Comparison of ENCODE assay signal across 14 cellular contexts in genomic region chr10:117133273-117134083, GRCh38. TPM values are rescaled to one million over a fixed set of nuclear protein-coding genes. Genes with fewer than 3 reads are reported as not detected.
DNase-seq lines count a peak whose midpoint lies in the region; FAIRE-seq and TF ChIP-seq lines count a peak whose summit lies in the region.
"Had no signal": no experiment of that assay in that cellular context is flagged by ENCODE, and none has a peak within 500 bp of the region (broad histone marks: within the 10 kb centered on the region; RNA-seq: fewer than 3 reads in every experiment).

No MANE protein-coding gene starts in this region.

- H3K18ac ChIP-seq in H9 (ENCODE audit: insufficient read length, low read depth, low read length) (no peak overlapping the region), H1 (ENCODE audit: extremely low read depth, low read length) (no peak overlapping the region; the same call in 1 of the 2 replicates), trophoblast cell (ENCODE audit: low read length) (no peak overlapping the region)

- no peak for FAIRE-seq in H1 (lab: Jason Lieb, UNC)
- FAIRE-seq: islet of Langerhans had no signal

- H2AFZ ChIP-seq in H9 (ENCODE audit: low read length), result no peak overlapping the region
- H2AFZ ChIP-seq in H1 (ENCODE audit: low read length), result no peak overlapping the region
- H2AFZ ChIP-seq in trophoblast cell (ENCODE audit: insufficient read depth, low read length, poor library complexity), result no peak overlapping the region

- H3K9ac ChIP-seq in H9 (ENCODE audit: extremely low read depth, insufficient read length, low read length) (no peak overlapping the region), H1 (replicated peaks in 1 of 4; ENCODE audit: extremely low read depth in 1 of 4, low read depth in 3 of 4, low read length in 3 of 4) (no peak overlapping the region), trophoblast cell (ENCODE audit: low read length) (no peak overlapping the region)

- WGBS in H9 (ENCODE audit: extremely low coverage, insufficient read length, low lambda C conversion rate), result no CpG with 5 or more reads among the region's 32 CpGs
- WGBS in H1 (ENCODE audit: extremely low coverage in 1 of 2, insufficient coverage in 1 of 2, insufficient read length in 1 of 2, insufficient replicate concordance in 2 of 2, low coverage in 1 of 2, low lambda C conversion rate in 2 of 2, missing lambda C conversion rate in 1 of 2), 2 experiments, result 2% methylated on average over 26 of the region's 32 CpGs; no CpG with 5 or more reads in 1 of the 2 experiments
- no CpG with 5 or more reads among the region's 32 CpGs for WGBS in trophoblast cell (ENCODE audit: extremely low coverage, insufficient coverage, insufficient read length)

- H2BK12ac ChIP-seq in H9 (ENCODE audit: insufficient read length, low read depth, low read length), result no peak overlapping the region
- no peak overlapping the region for H2BK12ac ChIP-seq in H1 (ENCODE audit: low read depth, low read length)
- no peak overlapping the region for H2BK12ac ChIP-seq in trophoblast cell (ENCODE audit: low read length)

- peaks cover 0 to 7% (median 0%) of the 10 kb centered on the region in 4 experiments; a peak in 1 of 8 replicates for H3K36me3 ChIP-seq in H1 (ENCODE audit: control insufficient read depth in 2 of 4, insufficient read depth in 4 of 4, low read length in 3 of 4)
- no peaks in the 10 kb centered on the region for H3K36me3 ChIP-seq in trophoblast cell (ENCODE audit: control insufficient read depth in 1 of 2, insufficient read depth in 2 of 2, low read length in 2 of 2)
- H3K36me3 ChIP-seq: ovary had no signal

- DNase-seq in T-helper 1 cell, result no peak
- DNase-seq in H9, result peak; percentile 34
- DNase-seq in H1 (ENCODE audit: low read depth in 1 of 2, low spot score in 2 of 2), result peak in 1 of 2 experiments; percentile 59
- no peak for DNase-seq in trophoblast cell
- no peak for DNase-seq in NCI-H526 (lab: John Stamatoyannopoulos, UW)
- no peak for DNase-seq in AG08396 (ENCODE audit: low spot score)
- no peak for DNase-seq in NCI-H2171 treated with DMSO at 0.1 percent for 48 hours (lab: John Stamatoyannopoulos, UW)
- DNase-seq: NCI-H2029 treated with DMSO at 0.1 percent for 48 hours; ovary; stimulated activated CD4-positive, alpha-beta T cell treated with anti-CD3 and anti-CD28 coated beads, Interleukin-4, amount 100 ng/mL, for 4 hours; T-helper 9 cell had no signal

- peak overlapping the region; percentile 45 for H3K27ac Mint-ChIP-seq in T-helper 1 cell treated with Interleukin-12 subunit alpha and Interleukin-12 subunit beta and Interleukin-4 antibody, amounts not matched to agents 30 μg/mL and 1 μg/mL, for 36 hours
- H3K27ac Mint-ChIP-seq in H9, result no peak overlapping the region; a peak in 1 of 7 replicates

- H3K4me1 ChIP-seq in H9 (ENCODE audit: insufficient read depth, low read length), result no peaks in the 10 kb centered on the region
- peaks cover 6 to 37% (median 17%) of the 10 kb centered on the region in 4 experiments for H3K4me1 ChIP-seq in H1 (replicated peaks in 1 of 4; ENCODE audit: control insufficient read depth in 3 of 4, insufficient read depth in 4 of 4, low read length in 3 of 4)
- H3K4me1 ChIP-seq in trophoblast cell (ENCODE audit: control insufficient read depth in 1 of 2, insufficient read depth in 2 of 2, low read length in 2 of 2), result peaks cover 12 to 35% of the 10 kb centered on the region in 2 experiments

- POLR2A ChIA-PET in H1 (lab: Charles Lee; ENCODE audit: partially characterized antibody), result interaction anchor here (0.7 to 2.4 kb wide), 5 partner anchors 26 to 399 kb away, joined by 3 to 9 read pairs (median 4); no protein-coding TSS in a partner anchor

- H2BK20ac ChIP-seq in H9 (ENCODE audit: low read depth, low read length, poor library complexity, severe bottlenecking) (no peak overlapping the region), H1 (ENCODE audit: low read length) (no peak overlapping the region)

- TF ChIP-seq RAD21 in H1 (IDR thresholded peaks at IDR 0.05 in 1 of 2, conservative IDR thresholded peaks at IDR 0.05 in 1 of 2; ENCODE audit: low read depth in 2 of 2, low read length in 2 of 2), result no peak

- peaks cover 5% of the 10 kb centered on the region for H3K4me1 Mint-ChIP-seq in T-helper 1 cell treated with Interleukin-12 subunit alpha and Interleukin-12 subunit beta and Interleukin-4 antibody, amounts not matched to agents 30 μg/mL and 1 μg/mL, for 36 hours (ENCODE audit: low read depth)
- peaks cover 34 to 57% of the 10 kb centered on the region in 2 experiments for H3K4me1 Mint-ChIP-seq in H9

- H3K23ac ChIP-seq in H9 (ENCODE audit: insufficient read length, low read depth, low read length) (no peak overlapping the region), H1 (ENCODE audit: insufficient read length) (no peak overlapping the region), trophoblast cell (ENCODE audit: low read length) (no peak overlapping the region)

- H3K36me3 Mint-ChIP-seq in T-helper 1 cell treated with Interleukin-12 subunit alpha and Interleukin-12 subunit beta and Interleukin-4 antibody, amounts not matched to agents 30 μg/mL and 1 μg/mL, for 36 hours (ENCODE audit: low read depth), result peaks cover 6% of the 10 kb centered on the region
- H3K36me3 Mint-ChIP-seq in H9 (ENCODE audit: insufficient read depth in 1 of 3, low read depth in 3 of 3), result peaks cover 0 to 2% (median 0%) of the 10 kb centered on the region in 3 experiments; a peak in 3 of 7 replicates

- no peak overlapping the region for H3K56ac ChIP-seq in H9 (ENCODE audit: insufficient read length, low read depth, low read length)
- H3K56ac ChIP-seq in H1 (replicated peaks; ENCODE audit: insufficient read length, low read depth, low read length), result no peak overlapping the region

- no peak for TF ChIP-seq POLR2A in H1 (IDR thresholded peaks at IDR 0.05; ENCODE audit: control extremely low read depth in 1 of 2, low read depth in 2 of 2, low read length in 2 of 2)

- no peak overlapping the region for H2BK120ac ChIP-seq in H9 (ENCODE audit: low read depth, low read length, poor library complexity, severe bottlenecking)
- H2BK120ac ChIP-seq in H1 (replicated peaks; ENCODE audit: low read depth, low read length), result no peak overlapping the region
- H2BK120ac ChIP-seq in trophoblast cell (ENCODE audit: insufficient read depth, low read length, poor library complexity), result no peak overlapping the region

- CTCF ChIA-PET in H1 (lab: Charles Lee; ENCODE audit: partially characterized antibody), result interaction anchor here (0.9 to 13.8 kb wide), 10 partner anchors 10 to 337 kb away, joined by 3 to 212 read pairs (median 4); no protein-coding TSS in a partner anchor

- H3K4me3 ChIP-seq in H1 (ENCODE audit: extremely low read depth in 1 of 4, insufficient read depth in 2 of 4, low read depth in 3 of 4, low read length in 4 of 4) (peak overlapping the region in 2 of 4 experiments; percentile 10 to 50; a peak in 3 of 8 replicates), trophoblast cell (ENCODE audit: low read depth, low read length) (no peak overlapping the region)
- H3K4me3 ChIP-seq: ovary had no signal

- H4K5ac ChIP-seq in H9 (ENCODE audit: insufficient read length, low read depth, low read length) (no peak overlapping the region), H1 (ENCODE audit: insufficient read length, low read depth, low read length) (no peak overlapping the region)

- H3K27me3 ChIP-seq in H9 (ENCODE audit: insufficient read depth, low read length) (peaks cover 95% of the 10 kb centered on the region), H1 (replicated peaks in 1 of 4; ENCODE audit: control insufficient read depth in 3 of 4, extremely low read depth in 1 of 4, insufficient read depth in 3 of 4, low read length in 3 of 4) (peaks cover 88 to 100% (median 98%) of the 10 kb centered on the region in 4 experiments), trophoblast cell (ENCODE audit: insufficient read depth, low read length) (peaks cover 91% of the 10 kb centered on the region)
- H3K27me3 ChIP-seq: ovary had no signal

- H3K4ac ChIP-seq in H9 (ENCODE audit: low read depth, low read length) (no peak overlapping the region), H1 (replicated peaks; ENCODE audit: insufficient read length, low read depth, low read length) (no peak overlapping the region), trophoblast cell (ENCODE audit: low read depth, low read length) (no peak overlapping the region)

- no peak for TF ChIP-seq EP300 in H1 (IDR thresholded peaks at IDR 0.05; ENCODE audit: borderline replicate concordance in 1 of 2, low read depth in 2 of 2, low read length in 2 of 2)

- H2AK5ac ChIP-seq in H9 (ENCODE audit: insufficient read length, low read length) (no peak overlapping the region), H1 (ENCODE audit: low read depth, low read length) (no peak overlapping the region), trophoblast cell (ENCODE audit: low read length) (no peak overlapping the region)

- H4K20me1 ChIP-seq in H9 (ENCODE audit: control insufficient read depth, insufficient read depth, insufficient read length) (no peaks in the 10 kb centered on the region), H1 (replicated peaks in 1 of 2; ENCODE audit: control insufficient read depth in 1 of 2, insufficient read depth in 2 of 2, low read length in 2 of 2) (peaks cover 8 to 12% of the 10 kb centered on the region in 2 experiments)

- H3K27ac ChIP-seq in H9 (ENCODE audit: insufficient read length, low read depth, low read length) (no peak overlapping the region), H1 (ENCODE audit: low read depth, low read length) (no peak overlapping the region), trophoblast cell (ENCODE audit: low read depth, low read length) (no peak overlapping the region)
- H3K27ac ChIP-seq: ovary had no signal

- no peaks in the 10 kb centered on the region for H3K9me3 Mint-ChIP-seq in T-helper 1 cell treated with Interleukin-12 subunit alpha and Interleukin-12 subunit beta and Interleukin-4 antibody, amounts not matched to agents 30 μg/mL and 1 μg/mL, for 36 hours
- H3K9me3 Mint-ChIP-seq in H9, result peaks cover 0 to 5% of the 10 kb centered on the region in 2 experiments; a peak in 3 of 5 replicates

- TF ChIP-seq CTCF in H9 (conservative IDR thresholded peaks at IDR 0.05) (no peak), H1 (IDR thresholded peaks at IDR 0.05; ENCODE audit: control extremely low read depth in 1 of 3, insufficient read depth in 1 of 3, low read depth in 1 of 3, low read length in 3 of 3) (no peak)

- no peaks in the 10 kb centered on the region for H3K79me1 ChIP-seq in H9 (ENCODE audit: insufficient read depth, low read depth, low read length, poor library complexity, severe bottlenecking)
- no peaks in the 10 kb centered on the region for H3K79me1 ChIP-seq in H1 (ENCODE audit: low read depth, low read length)
- peaks cover 2% of the 10 kb centered on the region for H3K79me1 ChIP-seq in trophoblast cell (ENCODE audit: low read length)

- no peak overlapping the region for H3T11ph ChIP-seq in H9 (ENCODE audit: low read length)

- no peak overlapping the region for H3K14ac ChIP-seq in H9 (ENCODE audit: insufficient read depth, low read length)
- no peak overlapping the region for H3K14ac ChIP-seq in H1 (ENCODE audit: insufficient read length)
- H3K14ac ChIP-seq in trophoblast cell (ENCODE audit: low read length), result no peak overlapping the region

- H3K4me2 ChIP-seq in H9 (ENCODE audit: insufficient read depth, insufficient read length, low read length) (peak overlapping the region; percentile 2), H1 (ENCODE audit: insufficient read depth in 1 of 2, low read depth in 2 of 2, low read length in 2 of 2) (peak overlapping the region; percentile 57 to 63), trophoblast cell (ENCODE audit: low read length) (peak overlapping the region; percentile 94)

- peaks cover 3% of the 10 kb centered on the region for H3K23me2 ChIP-seq in H9 (ENCODE audit: insufficient read length, low read depth, low read length, poor library complexity, severe bottlenecking)
- peaks cover 7% of the 10 kb centered on the region; the same call in 1 of the 2 replicates for H3K23me2 ChIP-seq in H1 (ENCODE audit: low read depth, low read length)

- no peak overlapping the region for H3K4me3 Mint-ChIP-seq in T-helper 1 cell treated with Interleukin-12 subunit alpha and Interleukin-12 subunit beta and Interleukin-4 antibody, amounts not matched to agents 30 μg/mL and 1 μg/mL, for 36 hours
- H3K4me3 Mint-ChIP-seq in H9, result peak overlapping the region; percentile 36 to 69

- peaks cover 84% of the 10 kb centered on the region for H3K27me3 Mint-ChIP-seq in T-helper 1 cell treated with Interleukin-12 subunit alpha and Interleukin-12 subunit beta and Interleukin-4 antibody, amounts not matched to agents 30 μg/mL and 1 μg/mL, for 36 hours (ENCODE audit: low read depth)
- peaks cover 97% of the 10 kb centered on the region for H3K27me3 Mint-ChIP-seq in H9 (ENCODE audit: low read depth)

- no peak overlapping the region for H4K12ac ChIP-seq in trophoblast cell (ENCODE audit: low read depth, low read length)

- H2BK5ac ChIP-seq in H9 (ENCODE audit: insufficient read length, low read length), result no peak overlapping the region
- no peak overlapping the region for H2BK5ac ChIP-seq in H1 (ENCODE audit: low read depth, low read length)
- no peak overlapping the region for H2BK5ac ChIP-seq in trophoblast cell (ENCODE audit: low read depth, low read length, poor library complexity)

- H2BK15ac ChIP-seq in H9 (ENCODE audit: low read depth, low read length), result no peak overlapping the region
- no peak overlapping the region for H2BK15ac ChIP-seq in H1 (ENCODE audit: low read length)

- H3K79me2 ChIP-seq in H9 (ENCODE audit: insufficient read depth, low read length), result no peaks in the 10 kb centered on the region
- no peaks in the 10 kb centered on the region for H3K79me2 ChIP-seq in H1 (ENCODE audit: control insufficient read depth in 1 of 2, insufficient read depth in 2 of 2, low read length in 2 of 2)
- no peaks in the 10 kb centered on the region for H3K79me2 ChIP-seq in trophoblast cell (ENCODE audit: control insufficient read depth, insufficient read depth, low read length, poor library complexity)

- H4K8ac ChIP-seq in H9 (replicated peaks; ENCODE audit: insufficient read length, low read depth, low read length), result no peak overlapping the region
- H4K8ac ChIP-seq in H1 (ENCODE audit: extremely low read depth, insufficient read depth, low read length), result no peak overlapping the region
- H4K8ac ChIP-seq in trophoblast cell (ENCODE audit: low read depth, low read length), result no peak overlapping the region

- H3K9me3 ChIP-seq in H9 (ENCODE audit: control insufficient read depth, low read depth, low read length) (no peaks in the 10 kb centered on the region), H1 (ENCODE audit: insufficient read depth in 2 of 2, low read depth in 1 of 2, low read length in 1 of 2) (no peaks in the 10 kb centered on the region), trophoblast cell (ENCODE audit: insufficient read depth, low read depth, low read length) (peaks cover 13% of the 10 kb centered on the region)
- H3K9me3 ChIP-seq: ovary had no signal

- H4K91ac ChIP-seq in H9 (ENCODE audit: insufficient read length, low read depth, low read length), result no peak overlapping the region
- no peak overlapping the region for H4K91ac ChIP-seq in H1 (replicated peaks; ENCODE audit: insufficient read length, low read length)
- H4K91ac ChIP-seq in trophoblast cell (ENCODE audit: low read depth, low read length), result no peak overlapping the region

RNA-seq across cellular contexts. Expression of gene VAX1, which starts 4.6 kb away (rescaled TPM):
- not detected in 2 replicates for total RNA-seq in H9 (2021)
- total RNA-seq in H1 (2021; fragmentation: NEBNext Ultra II Directional; extraction: Animal tissue kit (Norgen Biotek cat#: 25700)), result not detected in 2 replicates
- 0.09 TPM in 1 of 2 replicates, not detected in the other for polyA plus RNA-seq in H1 (2011; rRNA removed)
- polyA plus RNA-seq in H1 (2011; cell fraction: cytosol; rRNA removed), result not detected
- polyA plus RNA-seq in H1 (2011; cell fraction: nucleus; rRNA removed), result not detected
- polyA plus RNA-seq in H1 (2012, experiment 1 of 2), result not detected in 4 replicates
- polyA plus RNA-seq in H1 (2012, experiment 2 of 2), result not detected
- 0.02 TPM for polyA plus RNA-seq in H1 (2013, experiment 1 of 2)
- not detected for polyA plus RNA-seq in H1 (2013, experiment 2 of 2)
- not detected in 2 replicates for polyA minus RNA-seq in H1 (2011; rRNA and poly(A)+ RNA removed)
- polyA minus RNA-seq in H1 (2011; cell fraction: cytosol; rRNA and poly(A)+ RNA removed), result not detected
- not detected for polyA minus RNA-seq in H1 (2011; cell fraction: nucleus; rRNA and poly(A)+ RNA removed)
- 0.01 TPM in 1 of 2 replicates, not detected in the other for polyA plus RNA-seq in trophoblast cell (2013)
- total RNA-seq: cardiac septum, ovary had no signal
- polyA plus RNA-seq: ovary had no signal

Comparison
In these comparisons a context has a peak if more than half of its experiments do, and no peak if none do; other contexts are left out.
1. H3K4me2 ChIP-seq: peak in every context shown above with its lines; median percentile 94 in trophoblast cell; 60 in H1; 2 in H9.